ENCODE assay signal across 13 cellular contexts in genomic region chr2:67548317-67549095, GRCh38.
"Had no signal": no experiment of that assay in that cellular context is flagged by ENCODE, and none has a peak within 500 bp of the region (broad histone marks: within the 10 kb centered on the region; RNA-seq: fewer than 3 reads in every experiment).

No MANE protein-coding gene starts in this region.

- DNase-seq: activated CD4-positive, alpha-beta memory T cell treated with anti-CD3 and anti-CD28 coated beads, Interleukin-2, amount 10 ng/mL, durations not matched to agents 7 days and 5 days; activated CD8-positive, alpha-beta memory T cell treated with anti-CD3 and anti-CD28 coated beads, Interleukin-2, amount 50 U/mL, for 4 hours; activated T-cell treated with anti-CD3 and anti-CD28 coated beads, Interleukin-2, amount 50 U/mL, for 72 hours; dorsolateral prefrontal cortex; esophagus squamous epithelium; foreskin fibroblast; glutamatergic neuron; left ventricle myocardium inferior; stimulated activated CD4-positive, alpha-beta T cell treated with anti-CD3 and anti-CD28 coated beads, Interleukin-2, amount 100 ng/mL, for 48 hours; stimulated activated naive CD8-positive, alpha-beta T cell treated with anti-CD3 and anti-CD28 coated beads, Interleukin-15, Interleukin-2, amounts not matched to agents 100 U/mL and 50 U/mL, for 24 hours; T1000; upper lobe of right lung had no signal

- H3K27ac ChIP-seq: dorsolateral prefrontal cortex, esophagus squamous epithelium, left ventricle myocardium inferior, suprapubic skin, upper lobe of right lung had no signal

- H3K4me1 ChIP-seq: esophagus squamous epithelium, left ventricle myocardium inferior, suprapubic skin, upper lobe of right lung had no signal

- H3K36me3 ChIP-seq: esophagus squamous epithelium, left ventricle myocardium inferior, suprapubic skin, upper lobe of right lung had no signal

- H3K27me3 ChIP-seq: esophagus squamous epithelium, suprapubic skin, upper lobe of right lung had no signal

- H3K4me3 ChIP-seq: dorsolateral prefrontal cortex, esophagus squamous epithelium, left ventricle myocardium inferior, suprapubic skin, upper lobe of right lung had no signal

- H3K9me3 ChIP-seq: left ventricle myocardium inferior, suprapubic skin, upper lobe of right lung had no signal

- ATAC-seq: activated T-cell treated with anti-CD3 and anti-CD28 coated beads, Interleukin-2, amount 50 U/mL, for 72 hours; stimulated activated naive CD8-positive, alpha-beta T cell treated with anti-CD3 and anti-CD28 coated beads, Interleukin-15, Interleukin-2, amounts not matched to agents 100 U/mL and 50 U/mL, for 24 hours; upper lobe of right lung had no signal
